19 cellular contexts compared by ENCODE assay signal in the genomic region with DNA sequence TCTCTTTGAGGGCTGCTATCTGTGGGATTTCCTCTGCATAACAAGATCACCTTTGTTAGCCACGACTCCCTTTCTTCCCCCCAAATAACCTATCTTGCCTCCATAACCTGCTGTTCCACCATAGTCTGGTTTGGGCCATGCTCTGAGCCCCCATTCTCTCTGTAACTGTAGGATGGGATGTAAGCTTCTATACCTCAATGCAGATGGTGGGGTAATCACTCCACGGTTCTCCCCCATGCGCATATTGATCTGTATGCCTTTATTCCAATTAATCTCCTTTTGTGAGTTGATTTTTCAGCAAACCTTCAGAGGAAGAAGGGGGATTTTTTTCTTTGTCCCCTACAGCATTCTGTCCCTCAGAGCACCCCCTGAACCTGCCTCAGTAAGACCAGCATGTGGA.
DNase-seq lines count a peak whose midpoint lies in the region; ATAC-seq, FAIRE-seq and TF ChIP-seq lines count a peak whose summit lies in the region.
"Had no signal": no experiment of that assay in that cellular context is flagged by ENCODE, and none has a peak within 500 bp of the region (broad histone marks: within the 10 kb centered on the region; RNA-seq: fewer than 3 reads in every experiment).

No MANE protein-coding gene starts in this region.

- no peak overlapping the region for H2BK5ac ChIP-seq in H1 (ENCODE audit: low read depth, low read length)

- H3K79me1 ChIP-seq in H1 (ENCODE audit: low read depth, low read length) = no peaks in the 10 kb centered on the region

- H3K23ac ChIP-seq in H1 (ENCODE audit: insufficient read length) = no peak overlapping the region

- no peak for ATAC-seq in activated CD4-positive, alpha-beta T cell treated with anti-CD3 and anti-CD28 coated beads for 36 hours
- ATAC-seq in HG03025 (IDR thresholded peaks at IDR 0.05; ENCODE audit: low FRiP score, unreplicated experiment) = no peak
- ATAC-seq in naive thymus-derived CD8-positive, alpha-beta T cell = no peak

- no peaks in the 10 kb centered on the region for H3K4me1 Mint-ChIP-seq in activated CD4-positive, alpha-beta T cell treated with anti-CD3 and anti-CD28 coated beads, Interleukin-2, amount 10 ng/mL, durations not matched to agents 24 days and 14 days
- no peaks in the 10 kb centered on the region for H3K4me1 Mint-ChIP-seq in activated CD4-positive, alpha-beta T cell treated with anti-CD3 and anti-CD28 coated beads for 36 hours
- H3K4me1 Mint-ChIP-seq in naive thymus-derived CD8-positive, alpha-beta T cell = no peaks in the 10 kb centered on the region
- H3K4me1 Mint-ChIP-seq: B cell had no signal

- POLR2A ChIA-PET in activated CD4-positive, alpha-beta T cell treated with anti-CD3 and anti-CD28 coated beads for 36 hours (lab: Charles Lee) = no interaction called here
- POLR2A ChIA-PET in H1 (lab: Charles Lee; ENCODE audit: partially characterized antibody) = no interaction called here
- POLR2A ChIA-PET in naive thymus-derived CD8-positive, alpha-beta T cell (lab: Charles Lee) = no interaction called here

- H3K27me3 ChIP-seq in H7 (ENCODE audit: control insufficient read depth, insufficient read depth, low read length) (peaks cover 10% of the 10 kb centered on the region; the same call in 1 of the 2 replicates), H1 (replicated peaks in 1 of 4; ENCODE audit: control insufficient read depth in 3 of 4, extremely low read depth in 1 of 4, insufficient read depth in 3 of 4, low read length in 3 of 4) (0 out of 7 replicates have a peak, but pooled peaks cover 0 to 4% (median 0%) of the 10 kb centered on the region in 4 experiments), osteoblast (ENCODE audit: insufficient read depth, low read length) (peaks cover 64% of the 10 kb centered on the region)
- H3K27me3 ChIP-seq: SJCRH30 had no signal

- H2BK12ac ChIP-seq in H1 (ENCODE audit: low read depth, low read length) = no peak overlapping the region

- peaks cover 4% of the 10 kb centered on the region for H3K36me3 Mint-ChIP-seq in activated CD4-positive, alpha-beta T cell treated with anti-CD3 and anti-CD28 coated beads, Interleukin-2, amount 10 ng/mL, durations not matched to agents 24 days and 14 days (ENCODE audit: low read depth)
- H3K36me3 Mint-ChIP-seq in activated CD4-positive, alpha-beta T cell treated with anti-CD3 and anti-CD28 coated beads for 36 hours (ENCODE audit: low read depth) = no peaks in the 10 kb centered on the region
- H3K36me3 Mint-ChIP-seq in naive thymus-derived CD8-positive, alpha-beta T cell = no peaks in the 10 kb centered on the region

- no peak overlapping the region for H4K5ac ChIP-seq in H1 (ENCODE audit: insufficient read length, low read depth, low read length)

- no peak overlapping the region for H2BK120ac ChIP-seq in H1 (replicated peaks; ENCODE audit: low read depth, low read length)

- no peak overlapping the region for H3K9ac ChIP-seq in H1 (replicated peaks in 1 of 4; ENCODE audit: extremely low read depth in 1 of 4, low read depth in 3 of 4, low read length in 3 of 4)

- no peak overlapping the region for H3K56ac ChIP-seq in H1 (replicated peaks; ENCODE audit: insufficient read length, low read depth, low read length)

- H3K4ac ChIP-seq in H1 (replicated peaks; ENCODE audit: insufficient read length, low read depth, low read length) = no peak overlapping the region

- H3K27me3 Mint-ChIP-seq in activated CD4-positive, alpha-beta T cell treated with anti-CD3 and anti-CD28 coated beads, Interleukin-2, amount 10 ng/mL, durations not matched to agents 24 days and 14 days = no peaks in the 10 kb centered on the region
- no peaks in the 10 kb centered on the region for H3K27me3 Mint-ChIP-seq in activated CD4-positive, alpha-beta T cell treated with anti-CD3 and anti-CD28 coated beads for 36 hours
- H3K27me3 Mint-ChIP-seq in naive thymus-derived CD8-positive, alpha-beta T cell = no peaks in the 10 kb centered on the region
- H3K27me3 Mint-ChIP-seq: B cell had no signal

- no peak for TF ChIP-seq RAD21 in H1 (IDR thresholded peaks at IDR 0.05 in 1 of 2, conservative IDR thresholded peaks at IDR 0.05 in 1 of 2; ENCODE audit: low read depth in 2 of 2, low read length in 2 of 2)

- no peak for TF ChIP-seq EP300 in H1 (IDR thresholded peaks at IDR 0.05; ENCODE audit: borderline replicate concordance in 1 of 2, low read depth in 2 of 2, low read length in 2 of 2)

- no peaks in the 10 kb centered on the region for H3K23me2 ChIP-seq in H1 (ENCODE audit: low read depth, low read length)

- no peaks in the 10 kb centered on the region for H3K79me2 ChIP-seq in H1 (ENCODE audit: control insufficient read depth in 1 of 2, insufficient read depth in 2 of 2, low read length in 2 of 2)
- H3K79me2 ChIP-seq in osteoblast (ENCODE audit: insufficient read depth, low read length) = no peaks in the 10 kb centered on the region

- H3K9me3 ChIP-seq in H1 (ENCODE audit: insufficient read depth in 2 of 2, low read depth in 1 of 2, low read length in 1 of 2) = no peaks in the 10 kb centered on the region; a peak in 1 of 4 replicates
- no peaks in the 10 kb centered on the region for H3K9me3 ChIP-seq in osteoblast (ENCODE audit: low read depth, low read length)
- H3K9me3 ChIP-seq: Caco-2, SJCRH30 had no signal

- 77% methylated on average over 3 of the region's 3 CpGs; no CpG with 5 or more reads in 1 of the 2 experiments for WGBS in H1 (ENCODE audit: extremely low coverage in 1 of 2, insufficient coverage in 1 of 2, insufficient read length in 1 of 2, insufficient replicate concordance in 2 of 2, low coverage in 1 of 2, low lambda C conversion rate in 2 of 2, missing lambda C conversion rate in 1 of 2), 2 experiments

- H4K20me1 ChIP-seq in H1 (replicated peaks in 1 of 2; ENCODE audit: control insufficient read depth in 1 of 2, insufficient read depth in 2 of 2, low read length in 2 of 2) (no peaks in the 10 kb centered on the region), osteoblast (ENCODE audit: insufficient read depth, low read length) (no peaks in the 10 kb centered on the region)

- no peak overlapping the region for H3K4me3 ChIP-seq in H7 (ENCODE audit: insufficient read depth, low read depth, low read length)
- H3K4me3 ChIP-seq in H1 (ENCODE audit: extremely low read depth in 1 of 4, insufficient read depth in 2 of 4, low read depth in 3 of 4, low read length in 4 of 4) = no peak overlapping the region
- H3K4me3 ChIP-seq in osteoblast (ENCODE audit: insufficient read depth, low read length) = no peak overlapping the region
- H3K4me3 ChIP-seq: PC-9, SJCRH30 had no signal

- no peak overlapping the region for H3K14ac ChIP-seq in H1 (ENCODE audit: insufficient read length)

- peak; percentile 54 for DNase-seq in activated CD4-positive, alpha-beta T cell treated with anti-CD3 and anti-CD28 coated beads, Interleukin-2, amount 10 ng/mL, durations not matched to agents 24 days and 14 days
- no peak for DNase-seq in activated CD4-positive, alpha-beta T cell treated with anti-CD3 and anti-CD28 coated beads for 36 hours
- DNase-seq in H7 = peak; percentile 59
- no peak for DNase-seq in H1 (ENCODE audit: low read depth in 1 of 2, low spot score in 2 of 2)
- peak; percentile 38 for DNase-seq in osteoblast (ENCODE audit: insufficient read length, low spot score, missing footprints)
- DNase-seq in substantia nigra (lab: John Stamatoyannopoulos, UW) = no peak
- DNase-seq in naive thymus-derived CD8-positive, alpha-beta T cell = no peak
- DNase-seq: 8988T, KG1, NCI-H187, NCI-H2227 treated with DMSO at 0.1 percent for 48 hours, NCI-H510A treated with DMSO at 0.1 percent for 48 hours, NCI-H774, PC-9 had no signal

- no peak overlapping the region for H2BK20ac ChIP-seq in H1 (ENCODE audit: low read length)

- no peaks in the 10 kb centered on the region for H3K36me3 ChIP-seq in H7 (replicated peaks; ENCODE audit: control insufficient read depth, insufficient read depth, low read length)
- H3K36me3 ChIP-seq in H1 (ENCODE audit: control insufficient read depth in 2 of 4, insufficient read depth in 4 of 4, low read length in 3 of 4) = no peaks in the 10 kb centered on the region
- no peaks in the 10 kb centered on the region for H3K36me3 ChIP-seq in osteoblast (ENCODE audit: insufficient read depth, low read length)
- H3K36me3 ChIP-seq: SJCRH30 had no signal

- no peak overlapping the region for H3K27ac ChIP-seq in H1 (ENCODE audit: low read depth, low read length)
- no peak overlapping the region for H3K27ac ChIP-seq in osteoblast (ENCODE audit: low read depth, low read length)
- no peak overlapping the region for H3K27ac ChIP-seq in substantia nigra (ENCODE audit: low read depth, low read length, poor library complexity, severe bottlenecking)
- H3K27ac ChIP-seq: PC-9, SJCRH30 had no signal

- H3K18ac ChIP-seq in H1 (ENCODE audit: extremely low read depth, low read length) = no peak overlapping the region

- CTCF ChIA-PET in activated CD4-positive, alpha-beta T cell treated with anti-CD3 and anti-CD28 coated beads for 36 hours (lab: Charles Lee) = interaction anchor here (0.6 to 1.0 kb wide), 3 partner anchors 50 to 95 kb away, joined by 3 to 4 read pairs (median 3); no protein-coding TSS in a partner anchor
- CTCF ChIA-PET in H1 (lab: Charles Lee; ENCODE audit: partially characterized antibody) = interaction anchor here (0.8 to 1.8 kb wide), 3 partner anchors 10 to 277 kb away, joined by 3 read pairs; no protein-coding TSS in a partner anchor

- intact Hi-C loops in activated CD4-positive, alpha-beta T cell treated with anti-CD3 and anti-CD28 coated beads, Interleukin-2, amount 10 ng/mL, durations not matched to agents 24 days and 14 days (cut with micrococcal nuclease) = no loop called here
- intact Hi-C loops in activated CD4-positive, alpha-beta T cell treated with anti-CD3 and anti-CD28 coated beads for 36 hours (cut with DNase I, micrococcal nuclease) = no loop called here

- no peaks in the 10 kb centered on the region for H3K9me3 Mint-ChIP-seq in activated CD4-positive, alpha-beta T cell treated with anti-CD3 and anti-CD28 coated beads, Interleukin-2, amount 10 ng/mL, durations not matched to agents 24 days and 14 days
- peaks cover 4% of the 10 kb centered on the region for H3K9me3 Mint-ChIP-seq in activated CD4-positive, alpha-beta T cell treated with anti-CD3 and anti-CD28 coated beads for 36 hours (ENCODE audit: low read depth)
- no peaks in the 10 kb centered on the region for H3K9me3 Mint-ChIP-seq in naive thymus-derived CD8-positive, alpha-beta T cell

- H2BK15ac ChIP-seq in H1 (ENCODE audit: low read length) = 0 out of 2 replicates have a peak overlapping the region, but pooled peaks have one; percentile 5

- H3K4me2 ChIP-seq in H1 (ENCODE audit: insufficient read depth in 1 of 2, low read depth in 2 of 2, low read length in 2 of 2) (no peak overlapping the region), osteoblast (ENCODE audit: insufficient read depth, low read length) (no peak overlapping the region)
- H3K4me2 ChIP-seq: PC-9 had no signal

- no peak overlapping the region for H3K27ac Mint-ChIP-seq in activated CD4-positive, alpha-beta T cell treated with anti-CD3 and anti-CD28 coated beads, Interleukin-2, amount 10 ng/mL, durations not matched to agents 24 days and 14 days
- no peak overlapping the region for H3K27ac Mint-ChIP-seq in activated CD4-positive, alpha-beta T cell treated with anti-CD3 and anti-CD28 coated beads for 36 hours
- no peak overlapping the region for H3K27ac Mint-ChIP-seq in naive thymus-derived CD8-positive, alpha-beta T cell
- H3K27ac Mint-ChIP-seq: B cell had no signal

- no peak overlapping the region for H4K8ac ChIP-seq in H1 (ENCODE audit: extremely low read depth, insufficient read depth, low read length)

- no peak overlapping the region for H3K4me3 Mint-ChIP-seq in activated CD4-positive, alpha-beta T cell treated with anti-CD3 and anti-CD28 coated beads, Interleukin-2, amount 10 ng/mL, durations not matched to agents 24 days and 14 days
- no peak overlapping the region for H3K4me3 Mint-ChIP-seq in activated CD4-positive, alpha-beta T cell treated with anti-CD3 and anti-CD28 coated beads for 36 hours
- H3K4me3 Mint-ChIP-seq in naive thymus-derived CD8-positive, alpha-beta T cell = no peak overlapping the region
- H3K4me3 Mint-ChIP-seq: B cell had no signal

- peaks cover 0 to 4% (median 0%) of the 10 kb centered on the region in 4 experiments; a peak in 3 of 7 replicates for H3K4me1 ChIP-seq in H1 (replicated peaks in 1 of 4; ENCODE audit: control insufficient read depth in 3 of 4, insufficient read depth in 4 of 4, low read length in 3 of 4)
- no peaks in the 10 kb centered on the region for H3K4me1 ChIP-seq in osteoblast (ENCODE audit: insufficient read depth, low read length)

- H2AK5ac ChIP-seq in H1 (ENCODE audit: low read depth, low read length) = no peak overlapping the region

- no peak for FAIRE-seq in H1 (lab: Jason Lieb, UNC)
- FAIRE-seq: G401.6 had no signal

- no peak overlapping the region for H2AFZ ChIP-seq in H1 (ENCODE audit: low read length)
- H2AFZ ChIP-seq in osteoblast (ENCODE audit: low read length) = no peak overlapping the region
- H2AFZ ChIP-seq: PC-9 had no signal

- no peak for TF ChIP-seq POLR2A in H1 (IDR thresholded peaks at IDR 0.05; ENCODE audit: control extremely low read depth in 1 of 2, low read depth in 2 of 2, low read length in 2 of 2)

- no peak overlapping the region for H4K91ac ChIP-seq in H1 (replicated peaks; ENCODE audit: insufficient read length, low read length)

- TF ChIP-seq CTCF in H1 (IDR thresholded peaks at IDR 0.05; ENCODE audit: control extremely low read depth in 1 of 3, insufficient read depth in 1 of 3, low read depth in 1 of 3, low read length in 3 of 3) = no peak
- no peak for TF ChIP-seq CTCF in osteoblast (IDR thresholded peaks at IDR 0.05; ENCODE audit: extremely low read depth, low read depth, low read length)

Comparison
In these comparisons a context has a peak if more than half of its experiments do, and no peak if none do; other contexts are left out.
1. DNase-seq: peak in activated CD4-positive, alpha-beta T cell treated with anti-CD3 and anti-CD28 coated beads, Interleukin-2, amount 10 ng/mL, durations not matched to agents 24 days and 14 days (single experiment), H7 (single experiment) and osteoblast (single experiment); none in activated CD4-positive, alpha-beta T cell treated with anti-CD3 and anti-CD28 coated beads for 36 hours (single experiment), H1 (0 of 2), substantia nigra (0 of 49) and naive thymus-derived CD8-positive, alpha-beta T cell (0 of 10).